In the genomic region with DNA sequence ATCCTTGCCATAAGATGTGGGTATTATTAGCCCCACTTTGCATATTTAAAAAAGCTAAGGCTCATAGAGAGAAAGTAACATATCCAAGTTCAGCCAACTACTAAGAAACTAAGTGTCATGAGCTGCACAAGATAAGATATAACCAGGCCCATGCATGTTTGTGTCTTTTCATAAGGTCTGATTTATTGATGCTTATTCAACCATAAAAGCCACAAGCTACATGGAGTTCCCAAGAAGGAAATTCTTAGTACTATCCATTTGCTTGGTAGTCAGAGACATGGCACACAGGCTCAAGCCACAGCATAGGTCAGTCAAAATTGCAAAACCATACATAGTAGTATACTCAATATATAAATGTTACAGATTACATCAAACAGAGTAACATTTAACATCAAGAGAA, we compare ENCODE assay signal across 20 cellular contexts.
DNase-seq lines count a peak whose midpoint lies in the region; ATAC-seq lines count a peak whose summit lies in the region.
"Had no signal": no experiment of that assay in that cellular context is flagged by ENCODE, and none has a peak within 500 bp of the region (broad histone marks: within the 10 kb centered on the region; RNA-seq: fewer than 3 reads in every experiment).

No MANE protein-coding gene starts in this region.

- DNase-seq in amniotic epithelial cell (ENCODE audit: low read depth) (peak; percentile 92), ecto neural progenitor cell (ENCODE audit: low spot score) (peak; percentile 1), kidney tubule cell (ENCODE audit: low spot score) (peak; percentile 19), HuH-7 (ENCODE audit: low spot score) (no peak)
- no peak for DNase-seq in activated naive CD4-positive, alpha-beta T cell treated with Interleukin-2 at 50 U/mL for 16 hours
- DNase-seq: 8988T; ACHN; AML-193; BE2C; CD4-positive, alpha-beta T cell; CD8-positive, alpha-beta memory T cell; DMS 273 treated with DMSO at 0.1 percent for 48 hours; DMS79; EL; GDM1; GOT3; HFFc6 had no signal

- no peak for ATAC-seq in GM21423 (IDR thresholded peaks at IDR 0.05; ENCODE audit: unreplicated experiment)
- ATAC-seq: A549, GM12878 had no signal

Comparison
In these comparisons a context has a peak if more than half of its experiments do, and no peak if none do; other contexts are left out.
1. DNase-seq: peak in amniotic epithelial cell (single experiment), ecto neural progenitor cell (single experiment) and kidney tubule cell (single experiment); none in HuH-7 (single experiment) and activated naive CD4-positive, alpha-beta T cell treated with Interleukin-2 at 50 U/mL for 16 hours (single experiment).